ENCODE assay signal across 16 cellular contexts in the genomic region with DNA sequence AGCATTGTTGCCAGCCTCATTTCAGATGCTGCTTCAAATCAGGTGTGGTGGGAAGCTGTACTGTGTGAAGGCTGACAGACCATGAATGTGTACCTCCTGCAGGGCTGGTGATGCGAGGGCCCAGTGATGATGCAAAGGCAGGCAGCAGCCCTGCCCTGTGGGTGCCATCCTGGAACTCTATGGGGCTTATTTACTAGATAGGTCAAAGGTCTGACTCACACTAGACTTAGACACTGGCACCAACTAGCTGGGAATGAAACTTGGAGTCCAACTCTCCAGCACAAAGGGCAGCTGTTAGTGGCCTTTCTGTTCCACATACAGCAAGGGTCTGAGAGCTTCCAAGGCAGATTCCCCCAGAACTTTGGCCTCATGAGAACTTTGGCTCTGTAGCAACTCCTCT.
"Had no signal": no experiment of that assay in that cellular context is flagged by ENCODE, and none has a peak within 500 bp of the region (broad histone marks: within the 10 kb centered on the region; RNA-seq: fewer than 3 reads in every experiment).

No MANE protein-coding gene starts in this region.

- H3K4me1 ChIP-seq: gastroesophageal sphincter, heart right ventricle had no signal

- ATAC-seq: effector memory CD8-positive, alpha-beta T cell; gastroesophageal sphincter; heart right ventricle; left cardiac atrium; natural killer cell had no signal

- DNase-seq: activated CD4-positive, alpha-beta memory T cell treated with anti-CD3 and anti-CD28 coated beads, Interleukin-2, amount 10 ng/mL, durations not matched to agents 7 days and 5 days; activated CD4-positive, alpha-beta T cell treated with anti-CD3 and anti-CD28 coated beads for 4 hours; activated CD8-positive, alpha-beta memory T cell treated with anti-CD3 and anti-CD28 coated beads, Interleukin-2, amount 50 U/mL, for 48 hours; activated gamma-delta T cell treated with Interleukin-2 at 50 U/mL for 16 hours; activated naive CD8-positive, alpha-beta T cell treated with anti-CD3 and anti-CD28 coated beads, Interleukin-2, amount 10 ng/mL, durations not matched to agents 7 days and 5 days; dermis blood vessel endothelial cell; effector memory CD8-positive, alpha-beta T cell; heart right ventricle; left cardiac atrium; natural killer cell; posterior cingulate gyrus; right cardiac atrium; T-helper 2 cell had no signal

- H3K9me3 ChIP-seq: gastroesophageal sphincter had no signal

- H3K4me3 ChIP-seq: gastroesophageal sphincter, heart right ventricle had no signal

- H3K27me3 ChIP-seq: gastroesophageal sphincter, heart right ventricle had no signal

- FAIRE-seq: astrocyte, bronchial epithelial cell had no signal

- H3K27ac ChIP-seq: gastroesophageal sphincter, heart right ventricle had no signal
